9 cellular contexts compared by ENCODE assay signal in the genomic region with DNA sequence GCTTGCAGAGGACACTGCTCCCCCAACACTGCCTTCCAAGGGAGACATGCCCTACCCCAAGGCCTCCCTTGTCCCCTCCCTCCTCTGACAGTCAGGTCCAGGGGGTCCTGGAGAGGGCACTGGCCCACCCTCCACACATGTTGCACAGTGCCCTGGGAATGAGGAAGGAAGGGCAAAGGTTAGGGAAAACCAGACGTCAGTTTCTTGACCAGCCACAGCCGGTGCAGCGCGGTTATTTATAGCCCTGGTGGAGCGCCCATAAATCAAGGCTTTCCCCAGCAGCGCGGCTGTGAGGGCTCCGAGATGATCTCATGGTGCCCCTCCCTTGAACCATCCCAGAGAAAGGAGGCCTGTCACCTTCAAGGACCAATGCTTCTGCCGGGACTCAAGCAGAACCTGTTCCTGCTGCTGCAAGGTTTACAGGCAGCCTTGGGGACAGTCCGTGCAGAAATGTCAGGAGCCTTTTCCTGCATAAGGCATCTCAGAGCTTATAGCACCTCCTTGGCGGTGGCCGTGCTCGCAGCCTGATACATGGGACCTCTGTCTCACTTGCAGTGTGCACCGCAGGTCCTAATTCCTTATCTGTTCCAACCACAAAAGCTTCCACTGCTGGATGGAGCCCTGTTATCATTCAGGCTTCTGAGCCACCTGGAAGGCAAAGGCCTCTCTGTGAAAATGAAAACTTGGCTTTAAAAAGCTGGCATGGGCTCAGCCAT.
DNase-seq lines count a peak whose midpoint lies in the region; ATAC-seq and TF ChIP-seq lines count a peak whose summit lies in the region.
"Had no signal": no experiment of that assay in that cellular context is flagged by ENCODE, and none has a peak within 500 bp of the region (broad histone marks: within the 10 kb centered on the region; RNA-seq: fewer than 3 reads in every experiment).

No MANE protein-coding gene starts in this region.

- H3K4me3 ChIP-seq in left lung, result no peak overlapping the region
- peak overlapping the region; percentile 15 to 41 for H3K4me3 ChIP-seq in tibial artery
- H3K4me3 ChIP-seq: smooth muscle cell had no signal

- intact Hi-C loops in left lung (cut with DNase I) (no loop called here), tibial artery (cut with DNase I; ENCODE audit: low total_unique reads) (no loop called here)

- H3K4me1 ChIP-seq in left lung (peaks cover 0 to 9% of the 10 kb centered on the region in 2 donors), tibial artery (peaks cover 0 to 25% (median 21%) of the 10 kb centered on the region in 4 donors)

- TF ChIP-seq CTCF in left lung (IDR thresholded peaks at IDR 0.05) (no peak), tibial artery (IDR thresholded peaks at IDR 0.05) (no peak)

- H3K9me3 ChIP-seq in left lung (peaks cover 0 to 2% of the 10 kb centered on the region in 2 donors), tibial artery (no peaks in the 10 kb centered on the region)

- H3K27ac ChIP-seq in left lung (no peak overlapping the region), tibial artery (peak overlapping the region; percentile 54 to 55)
- H3K27ac ChIP-seq: HL-60 had no signal

- H3K36me3 ChIP-seq in left lung, result no peaks in the 10 kb centered on the region
- H3K36me3 ChIP-seq in tibial artery, result no peaks in the 10 kb centered on the region

- H3K27me3 ChIP-seq in left lung, result no peaks in the 10 kb centered on the region
- H3K27me3 ChIP-seq in tibial artery, result no peaks in the 10 kb centered on the region

- ATAC-seq in left lung (peak; percentile 51), GM18511 (IDR thresholded peaks at IDR 0.05; ENCODE audit: unreplicated experiment) (no peak), HG02870 (IDR thresholded peaks at IDR 0.05; ENCODE audit: unreplicated experiment) (no peak)

- in situ Hi-C loops in ACHN (cut with HindIII; ENCODE audit: low pct_ligation_motif_present, low pct_unique_long_range_greater_than_20kb, low sequenced_read_pairs), result no loop called here

- DNase-seq in MV-4-11 (lab: John Stamatoyannopoulos, UW) (peak; percentile 87), cerebellar cortex (ENCODE audit: low spot score) (peak; percentile 81), left lung (peak in 1 of 2 donors; percentile 59), tibial artery (peak; percentile 34 to 84), ACHN (no peak)

Comparison
In these comparisons a context has a peak if more than half of its experiments do, and no peak if none do; other contexts are left out.
1. H3K27ac ChIP-seq: peak in tibial artery (2 of 2); none in left lung (0 of 2).
2. H3K4me3 ChIP-seq: peak in tibial artery (2 of 2); none in left lung (0 of 2).